Comparison of ENCODE assay signal across 7 cellular contexts in genomic region chr6:393391-394221, GRCh38. TPM values are rescaled to one million over a fixed set of nuclear protein-coding genes. Genes with fewer than 3 reads are reported as not detected.
DNase-seq lines count a peak whose midpoint lies in the region; ATAC-seq and TF ChIP-seq lines count a peak whose summit lies in the region.

No MANE protein-coding gene starts in this region.

- ATAC-seq in activated T-cell treated with anti-CD3 and anti-CD28 coated beads, Interleukin-2, amount 50 U/mL, for 72 hours (replicated peaks in 1 of 2) = no peak
- ATAC-seq in left lung (peak; percentile 20), left colon (no peak)

- no peak for TF ChIP-seq EP300 in stomach (IDR thresholded peaks at IDR 0.05)

- 0 out of 2 replicates have a peak, but pooled peaks cover 3% of the 10 kb centered on the region for H3K4me1 ChIP-seq in HUES6 (ENCODE audit: control insufficient read depth, insufficient read depth, low read length)
- peaks cover 12 to 33% of the 10 kb centered on the region in 2 donors for H3K4me1 ChIP-seq in left lung
- peaks cover 31 to 36% (median 33%) of the 10 kb centered on the region in 4 donors for H3K4me1 ChIP-seq in stomach

- H3K27me3 Mint-ChIP-seq in activated T-cell treated with anti-CD3 and anti-CD28 coated beads, Interleukin-2, amount 50 U/mL, for 72 hours (ENCODE audit: low read depth) = no peaks in the 10 kb centered on the region

- H3K36me3 ChIP-seq in HUES6 (ENCODE audit: control insufficient read depth, insufficient read depth, low read length) = no peaks in the 10 kb centered on the region
- no peaks in the 10 kb centered on the region for H3K36me3 ChIP-seq in left lung
- no peaks in the 10 kb centered on the region for H3K36me3 ChIP-seq in stomach

- H3K4me3 Mint-ChIP-seq in activated T-cell treated with anti-CD3 and anti-CD28 coated beads, Interleukin-2, amount 50 U/mL, for 72 hours = peak overlapping the region; percentile 93 to 97

- WGBS in stomach, 5 donors = 2 to 8% (median 4%) methylated on average over 32 to 68 of the region's 68 CpGs

- DNase-seq in activated T-cell treated with anti-CD3 and anti-CD28 coated beads, Interleukin-2, amount 50 U/mL, for 72 hours = peak; percentile 37 to 42
- no peak for DNase-seq in left lung
- no peak for DNase-seq in stomach
- DNase-seq in NCI-H82 (lab: John Stamatoyannopoulos, UW) = no peak
- no peak for DNase-seq in NCI-H1105 (lab: John Stamatoyannopoulos, UW)
- no peak for DNase-seq in left colon

- H3K9ac ChIP-seq in HUES6 (ENCODE audit: low read length) = no peak overlapping the region

- H3K27ac Mint-ChIP-seq in activated T-cell treated with anti-CD3 and anti-CD28 coated beads, Interleukin-2, amount 50 U/mL, for 72 hours = peak overlapping the region; percentile 99

- no peak for TF ChIP-seq CTCF in left lung (IDR thresholded peaks at IDR 0.05)
- TF ChIP-seq CTCF in stomach (IDR thresholded peaks at IDR 0.05) = no peak

- no peaks in the 10 kb centered on the region for H3K9me3 ChIP-seq in HUES6 (ENCODE audit: control insufficient read depth, insufficient read depth, low read depth, low read length)
- no peaks in the 10 kb centered on the region for H3K9me3 ChIP-seq in left lung
- no peaks in the 10 kb centered on the region for H3K9me3 ChIP-seq in stomach

- peaks cover 41 to 53% of the 10 kb centered on the region in 2 donors for H3K36me3 Mint-ChIP-seq in activated T-cell treated with anti-CD3 and anti-CD28 coated beads, Interleukin-2, amount 50 U/mL, for 72 hours (ENCODE audit: insufficient read depth in 2 of 2)

- peak overlapping the region; percentile 63 for H3K4me3 ChIP-seq in HUES6 (ENCODE audit: low read depth, low read length)
- peak overlapping the region; percentile 34 to 42 for H3K4me3 ChIP-seq in left lung
- H3K4me3 ChIP-seq in stomach = peak overlapping the region; percentile 38 to 57 (median 44)

- H3K27me3 ChIP-seq in HUES6 (ENCODE audit: control insufficient read depth, insufficient read depth, low read length) = peaks cover 95% of the 10 kb centered on the region
- H3K27me3 ChIP-seq in left lung = peaks cover 59 to 96% of the 10 kb centered on the region in 2 donors
- H3K27me3 ChIP-seq in stomach = peaks cover 26 to 96% (median 61%) of the 10 kb centered on the region in 3 donors

- H3K9me3 Mint-ChIP-seq in activated T-cell treated with anti-CD3 and anti-CD28 coated beads, Interleukin-2, amount 50 U/mL, for 72 hours = no peaks in the 10 kb centered on the region

- H3K27ac ChIP-seq in HUES6 (ENCODE audit: low read depth, low read length) (no peak overlapping the region), left lung (no peak overlapping the region), stomach (no peak overlapping the region)

- intact Hi-C loops in left lung (cut with DNase I) (no loop called here), stomach (cut with DNase I; ENCODE audit: low total_unique reads) (no loop called here), left colon (cut with DNase I, micrococcal nuclease) (no loop called here)

- peaks cover 74% of the 10 kb centered on the region for H3K4me1 Mint-ChIP-seq in activated T-cell treated with anti-CD3 and anti-CD28 coated beads, Interleukin-2, amount 50 U/mL, for 72 hours (ENCODE audit: low read depth)

- TF ChIP-seq POLR2A in stomach (IDR thresholded peaks at IDR 0.05) = no peak

RNA-seq across cellular contexts. Expression of gene IRF4, which starts 2.1 kb away (rescaled TPM):
- 100 to 1,000 TPM; 554 to 602 TPM for total RNA-seq in activated T-cell treated with anti-CD3 and anti-CD28 coated beads, Interleukin-2, amount 50 U/mL, for 72 hours
- total RNA-seq in left lung (1 to 10 TPM; 3.4 to 7.0 TPM), stomach (1 to 10 TPM in 4 of 5 donors, not detected in 1; 2.6 to 7.0 (median 5.9) TPM), left colon (10 to 100 TPM in 1 of 2 donors, 1 to 10 TPM in 1; 5.0 to 11.0 TPM)
- 1 to 10 TPM in 1 of 3 donors, under 1 TPM in 2; 0.48 to 1.1 (median 0.56) TPM for polyA plus RNA-seq in stomach

Comparison
In these comparisons a context has a peak if more than half of its experiments do, and no peak if none do; other contexts are left out.
1. DNase-seq: peak in activated T-cell treated with anti-CD3 and anti-CD28 coated beads, Interleukin-2, amount 50 U/mL, for 72 hours (2 of 2); none in left lung (0 of 2), stomach (single experiment), NCI-H82 (single experiment), NCI-H1105 (single experiment) and left colon (0 of 2).
2. RNA of gene IRF4, which starts 2.1 kb away (total RNA-seq): 554 to 602 TPM in activated T-cell treated with anti-CD3 and anti-CD28 coated beads, Interleukin-2, amount 50 U/mL, for 72 hours; 5.0 to 11.0 TPM in left colon, 3.4 to 7.0 TPM in left lung and 2.6 to 7.0 TPM in stomach; every median in the first group is over 10 times any median in the second.
3. Peak in every context shown above with its lines, with median percentiles within 50 percentile points of each other: H3K4me3 ChIP-seq.